Comparison of ENCODE assay signal across 11 cellular contexts in genomic region chr17:78818932-78819331, GRCh38. TPM values are rescaled to one million over a fixed set of nuclear protein-coding genes. Genes with fewer than 3 reads are reported as not detected.
A peak's percentile ranks its signal among the peaks of the same experiment; 100 is the strongest.
DNase-seq lines count a peak whose midpoint lies in the region; ATAC-seq, FAIRE-seq and TF ChIP-seq lines count a peak whose summit lies in the region.
"Had no signal": no experiment of that assay in that cellular context is flagged by ENCODE, and none has a peak within 500 bp of the region (broad histone marks: within the 10 kb centered on the region; RNA-seq: fewer than 3 reads in every experiment).

No MANE protein-coding gene starts in this region.

- H3K36me3 Mint-ChIP-seq in activated T-helper 2 cell treated with anti-CD3 and anti-CD28 coated beads, Interferon-gamma antibody, Interleukin-2, Interleukin-4, amounts not matched to agents 10 μg/mL and 5 μg/mL and 100 μg/mL, durations not matched to agents 14 hours and 24 hours and 36 hours (ENCODE audit: low read depth), result peaks cover 91% of the 10 kb centered on the region

- no peak overlapping the region for H2AFZ ChIP-seq in HepG2 (ENCODE audit: low read length)

- no peaks in the 10 kb centered on the region for H3K79me2 ChIP-seq in HepG2 (ENCODE audit: insufficient read depth, low read length)

- H3K4me2 ChIP-seq in HepG2 (ENCODE audit: low read depth, low read length), result no peak overlapping the region

- H3K36me3 ChIP-seq in right lobe of liver (peaks cover 3 to 83% (median 38%) of the 10 kb centered on the region in 4 donors), HepG2 (replicated peaks in 1 of 2; ENCODE audit: control insufficient read depth in 1 of 2, insufficient read depth in 2 of 2, low read length in 2 of 2) (peaks cover 64 to 92% of the 10 kb centered on the region in 2 experiments), left lung (peaks cover 0 to 100% of the 10 kb centered on the region in 2 donors), upper lobe of left lung (peaks cover 41 to 99% (median 87%) of the 10 kb centered on the region in 4 donors)

- no peaks in the 10 kb centered on the region for H3K27me3 ChIP-seq in right lobe of liver
- no peaks in the 10 kb centered on the region for H3K27me3 ChIP-seq in HepG2 (ENCODE audit: control insufficient read depth in 1 of 2, insufficient read depth in 2 of 2, low read length in 2 of 2)
- no peaks in the 10 kb centered on the region for H3K27me3 ChIP-seq in left lung
- no peaks in the 10 kb centered on the region for H3K27me3 ChIP-seq in upper lobe of left lung
- H3K27me3 ChIP-seq: testis had no signal

- peak in 1 of 3 donors; percentile 47 for DNase-seq in right lobe of liver
- no peak for DNase-seq in HepG2 (ENCODE audit: low spot score)
- DNase-seq in activated T-helper 2 cell treated with anti-CD3 and anti-CD28 coated beads, Interferon-gamma antibody, Interleukin-2, Interleukin-4, amounts not matched to agents 10 μg/mL and 5 μg/mL and 100 μg/mL, durations not matched to agents 14 hours and 24 hours and 36 hours (ENCODE audit: low spot score), result peak; percentile 65
- no peak for DNase-seq in left lung
- DNase-seq in upper lobe of left lung, result peak in 1 of 2 donors; percentile 32
- DNase-seq in GM12892 (ENCODE audit: insufficient read length), result no peak
- DNase-seq in HuH-7 (ENCODE audit: low spot score), result no peak
- DNase-seq in activated CD8-positive, alpha-beta memory T cell treated with anti-CD3 and anti-CD28 coated beads, Interleukin-2, amount 50 U/mL, for 4 hours, result no peak
- DNase-seq: NCI-H2227 treated with DMSO at 0.1 percent for 48 hours, testis had no signal

- no peaks in the 10 kb centered on the region for H3K9me3 Mint-ChIP-seq in activated T-helper 2 cell treated with anti-CD3 and anti-CD28 coated beads, Interferon-gamma antibody, Interleukin-2, Interleukin-4, amounts not matched to agents 10 μg/mL and 5 μg/mL and 100 μg/mL, durations not matched to agents 14 hours and 24 hours and 36 hours

- no peak overlapping the region for H3K4me3 ChIP-seq in right lobe of liver
- H3K4me3 ChIP-seq in HepG2 (replicated peaks in 1 of 3; ENCODE audit: insufficient read depth in 1 of 3, low read depth in 2 of 3, low read length in 3 of 3), result no peak overlapping the region
- no peak overlapping the region for H3K4me3 ChIP-seq in left lung
- H3K4me3 ChIP-seq in upper lobe of left lung, result no peak overlapping the region
- H3K4me3 ChIP-seq: testis had no signal

- no peak for TF ChIP-seq CTCF in right lobe of liver (IDR thresholded peaks at IDR 0.05)
- no peak for TF ChIP-seq CTCF in HepG2 (CRISPR knock-in tag; IDR thresholded peaks at IDR 0.05)
- TF ChIP-seq CTCF in left lung (IDR thresholded peaks at IDR 0.05), result no peak
- no peak for TF ChIP-seq CTCF in upper lobe of left lung (IDR thresholded peaks at IDR 0.05)

- H3K4me1 ChIP-seq in right lobe of liver (no peaks in the 10 kb centered on the region), HepG2 (ENCODE audit: insufficient read depth, low read length) (0 out of 2 replicates have a peak, but pooled peaks cover 5% of the 10 kb centered on the region), left lung (peaks cover 0 to 13% of the 10 kb centered on the region in 2 donors), upper lobe of left lung (peaks cover 5 to 20% (median 15%) of the 10 kb centered on the region in 4 donors)
- H3K4me1 ChIP-seq: testis had no signal

- TF ChIP-seq EP300 in HepG2 (IDR thresholded peaks at IDR 0.05; ENCODE audit: low read depth in 2 of 2, low read length in 2 of 2) (no peak), HepG2 (CRISPR knock-in tag; IDR thresholded peaks at IDR 0.05; ENCODE audit: borderline replicate concordance) (no peak), upper lobe of left lung (IDR thresholded peaks at IDR 0.05) (peak in 2 of 4 donors; percentile 32 to 34)

- in situ Hi-C loops in HepG2 (cut with HindIII; ENCODE audit: extremely low pct_ligation_motif_present, low pct_unique_long_range_greater_than_20kb), result no loop called here

- no peaks in the 10 kb centered on the region for H3K27me3 Mint-ChIP-seq in activated T-helper 2 cell treated with anti-CD3 and anti-CD28 coated beads, Interferon-gamma antibody, Interleukin-2, Interleukin-4, amounts not matched to agents 10 μg/mL and 5 μg/mL and 100 μg/mL, durations not matched to agents 14 hours and 24 hours and 36 hours (ENCODE audit: low read depth)

- H3K27ac ChIP-seq in right lobe of liver (peak overlapping the region in 1 of 3 donors; percentile 13), HepG2 (ENCODE audit: extremely low read length, insufficient read depth, low read length) (no peak overlapping the region), left lung (peak overlapping the region; percentile 37 to 59), upper lobe of left lung (peak overlapping the region in 3 of 4 donors; percentile 61 to 72 (median 69))
- H3K27ac ChIP-seq: testis had no signal

- no peak overlapping the region for H3K9ac ChIP-seq in HepG2 (ENCODE audit: insufficient read depth, low read depth, low read length)

- FAIRE-seq in HepG2 (lab: Jason Lieb, UNC), result no peak
- no peak for FAIRE-seq in GM12892 (lab: Jason Lieb, UNC)
- FAIRE-seq: TTC549 had no signal

- H3K9me3 ChIP-seq in right lobe of liver (no peaks in the 10 kb centered on the region), HepG2 (ENCODE audit: low read length) (no peaks in the 10 kb centered on the region), left lung (no peaks in the 10 kb centered on the region), upper lobe of left lung (no peaks in the 10 kb centered on the region)
- H3K9me3 ChIP-seq: testis had no signal

- intact Hi-C loops in right lobe of liver (cut with DNase I) (no loop called here), HepG2 (cut with micrococcal nuclease; ENCODE audit: unreplicated experiment) (no loop called here), left lung (cut with DNase I) (no loop called here)
- intact Hi-C loops in activated T-helper 2 cell treated with anti-CD3 and anti-CD28 coated beads, Interferon-gamma antibody, Interleukin-2, Interleukin-4, amounts not matched to agents 10 μg/mL and 5 μg/mL and 100 μg/mL, durations not matched to agents 14 hours and 24 hours and 36 hours (cut with micrococcal nuclease), result loop anchor here (1.0 to 5.0 kb wide), 6 partner anchors 21 to 437 kb away; partner anchors contain the start of gene USP36

- WGBS in right lobe of liver (ENCODE audit: insufficient coverage, low coverage, low lambda C conversion rate, missing lambda C conversion rate), result 40% methylated on average over 6 of the region's 6 CpGs
- 96% methylated on average over 6 of the region's 6 CpGs for WGBS in HepG2 (ENCODE audit: low lambda C conversion rate)
- 31 to 37% methylated on average over 6 of the region's 6 CpGs for WGBS in upper lobe of left lung, 2 donors

- H4K20me1 ChIP-seq in HepG2 (ENCODE audit: insufficient read depth, low read length), result peaks cover 5% of the 10 kb centered on the region; the same call in 1 of the 2 replicates

- TF ChIP-seq POLR2A in right lobe of liver (IDR thresholded peaks at IDR 0.05) (peak; percentile 22), HepG2 (IDR thresholded peaks at IDR 0.05; ENCODE audit: insufficient read depth in 1 of 2, low read depth in 2 of 2, low read length in 2 of 2) (no peak), upper lobe of left lung (IDR thresholded peaks at IDR 0.05) (no peak), GM12892 (IDR thresholded peaks at IDR 0.05; ENCODE audit: low read depth, low read length) (no peak)

- ATAC-seq in right lobe of liver (peak; percentile 60 to 69 (median 66)), HepG2 (no peak), left lung (peak; percentile 34), upper lobe of left lung (ENCODE audit: low FRiP score in 2 of 2) (no peak)

- H3K4me3 Mint-ChIP-seq in activated T-helper 2 cell treated with anti-CD3 and anti-CD28 coated beads, Interferon-gamma antibody, Interleukin-2, Interleukin-4, amounts not matched to agents 10 μg/mL and 5 μg/mL and 100 μg/mL, durations not matched to agents 14 hours and 24 hours and 36 hours (ENCODE audit: low read depth), result peak overlapping the region; percentile 68

- no TSS peak for BruUV-seq in HepG2 (replicated peaks; lab: Mats Ljungman, UMichigan)

- peaks cover 54% of the 10 kb centered on the region for H3K4me1 Mint-ChIP-seq in activated T-helper 2 cell treated with anti-CD3 and anti-CD28 coated beads, Interferon-gamma antibody, Interleukin-2, Interleukin-4, amounts not matched to agents 10 μg/mL and 5 μg/mL and 100 μg/mL, durations not matched to agents 14 hours and 24 hours and 36 hours (ENCODE audit: low read depth)

- H3K27ac Mint-ChIP-seq in activated T-helper 2 cell treated with anti-CD3 and anti-CD28 coated beads, Interferon-gamma antibody, Interleukin-2, Interleukin-4, amounts not matched to agents 10 μg/mL and 5 μg/mL and 100 μg/mL, durations not matched to agents 14 hours and 24 hours and 36 hours, result peak overlapping the region; percentile 94

- CTCF ChIA-PET in HepG2 (lab: Yijun Ruan, JAX; ENCODE audit: low intra/inter-chr PET ratio, low total read pairs), result no interaction called here

- POLR2A ChIA-PET in HepG2 (lab: Yijun Ruan, JAX), result interaction anchor here (2.0 kb wide), 1 partner anchor 13 kb away, joined by 4 read pairs; no protein-coding TSS in a partner anchor

- TF ChIP-seq RAD21 in HepG2 (CRISPR knock-in tag; IDR thresholded peaks at IDR 0.05), result no peak

RNA-seq across cellular contexts. Expression of gene USP36, which starts 21.7 kb away (rescaled TPM):
- total RNA-seq in right lobe of liver (10 to 100 TPM; 12.7 to 27.8 (median 18.7) TPM), HepG2 (2016; rRNA removed; fragmentation: Illumina TruSeq; extraction: Trizol) (29.6 and 30.7 TPM in 2 replicates), left lung (10 to 100 TPM; 29.2 to 44.2 TPM), upper lobe of left lung (10 to 100 TPM; 31.1 to 76.5 (median 55.4) TPM)
- total RNA-seq in HepG2 (2016; cell fraction: cytosol; rRNA removed; fragmentation: Illumina TruSeq; extraction: Trizol; ENCODE audit: low read depth), result 17.6 and 21.4 TPM in 2 replicates
- total RNA-seq in HepG2 (2016; cell fraction: insoluble cytoplasmic fraction; rRNA removed; fragmentation: Illumina TruSeq; extraction: Trizol), result 29.5 and 30.6 TPM in 2 replicates
- 23.9 and 28.0 TPM in 2 replicates for total RNA-seq in HepG2 (2016; cell fraction: membrane; rRNA removed; fragmentation: Illumina TruSeq; extraction: Trizol)
- total RNA-seq in HepG2 (2016; cell fraction: nucleus; rRNA removed; fragmentation: Illumina TruSeq; extraction: Trizol), result 45.6 and 50.9 TPM in 2 replicates
- polyA plus RNA-seq in HepG2 (2011; rRNA removed), result 45.9 and 49.4 TPM in 2 replicates
- polyA plus RNA-seq in HepG2 (2011; cell fraction: cytosol; rRNA removed), result 22.4 and 27.2 TPM in 2 replicates
- polyA plus RNA-seq in HepG2 (2011; cell fraction: nucleus; rRNA removed), result 148 and 160 TPM in 2 replicates
- polyA plus RNA-seq in HepG2 (2012), result 49.1 and 55.7 TPM in 2 replicates
- polyA plus RNA-seq in HepG2 (2016; cell fraction: cytosol; fragmentation: Illumina TruSeq; extraction: Trizol; ENCODE audit: low read depth), result 1.6 and 2.3 TPM in 2 replicates
- polyA plus RNA-seq in HepG2 (2016; cell fraction: insoluble cytoplasmic fraction; fragmentation: Illumina TruSeq; extraction: Trizol; ENCODE audit: low read depth), result 22.1 and 28.5 TPM in 2 replicates
- polyA plus RNA-seq in HepG2 (2016; cell fraction: membrane; fragmentation: Illumina TruSeq; extraction: Trizol; ENCODE audit: low read depth), result 6.8 and 7.2 TPM in 2 replicates
- 90.2 and 93.2 TPM in 2 replicates for polyA plus RNA-seq in HepG2 (2016; cell fraction: nucleus; fragmentation: Illumina TruSeq; extraction: Trizol; ENCODE audit: insufficient read depth, low read depth)
- 82.7 and 86.0 TPM in 2 replicates for polyA minus RNA-seq in HepG2 (2011; rRNA and poly(A)+ RNA removed; ENCODE audit: low replicate concordance)
- 18.0 and 21.4 TPM in 2 replicates for polyA minus RNA-seq in HepG2 (2011; cell fraction: cytosol; rRNA and poly(A)+ RNA removed)
- 71.6 and 79.7 TPM in 2 replicates for polyA minus RNA-seq in HepG2 (2011; cell fraction: nucleus; rRNA and poly(A)+ RNA removed)
- total RNA-seq in activated T-helper 2 cell treated with anti-CD3 and anti-CD28 coated beads, Interferon-gamma antibody, Interleukin-2, Interleukin-4, amounts not matched to agents 10 μg/mL and 5 μg/mL and 100 μg/mL, durations not matched to agents 14 hours and 24 hours and 36 hours, result 103 and 105 TPM in 2 replicates
- polyA plus RNA-seq in GM12892 (2012; ENCODE audit: missing spikeins), result 38.1 TPM

RNA-seq across cellular contexts. Expression of gene CYTH1, which starts 36.9 kb away (rescaled TPM):
- total RNA-seq in right lobe of liver (10 to 100 TPM; 14.8 to 46.2 (median 28.8) TPM), HepG2 (2016; rRNA removed; fragmentation: Illumina TruSeq; extraction: Trizol) (20.1 and 21.3 TPM in 2 replicates), left lung (10 to 100 TPM; 65.1 to 96.1 TPM), upper lobe of left lung (100 to 1,000 TPM; 113 to 295 (median 121) TPM)
- total RNA-seq in HepG2 (2016; cell fraction: cytosol; rRNA removed; fragmentation: Illumina TruSeq; extraction: Trizol; ENCODE audit: low read depth), result 4.6 and 4.8 TPM in 2 replicates
- 20.2 and 20.6 TPM in 2 replicates for total RNA-seq in HepG2 (2016; cell fraction: insoluble cytoplasmic fraction; rRNA removed; fragmentation: Illumina TruSeq; extraction: Trizol)
- 12.9 and 13.2 TPM in 2 replicates for total RNA-seq in HepG2 (2016; cell fraction: membrane; rRNA removed; fragmentation: Illumina TruSeq; extraction: Trizol)
- 21.3 and 24.7 TPM in 2 replicates for total RNA-seq in HepG2 (2016; cell fraction: nucleus; rRNA removed; fragmentation: Illumina TruSeq; extraction: Trizol)
- 48.9 and 66.5 TPM in 2 replicates for polyA plus RNA-seq in HepG2 (2011; rRNA removed)
- polyA plus RNA-seq in HepG2 (2011; cell fraction: cytosol; rRNA removed), result 36.2 and 36.3 TPM in 2 replicates
- polyA plus RNA-seq in HepG2 (2011; cell fraction: nucleus; rRNA removed), result 233 and 263 TPM in 2 replicates
- polyA plus RNA-seq in HepG2 (2012), result 33.2 and 38.1 TPM in 2 replicates
- polyA plus RNA-seq in HepG2 (2016; cell fraction: cytosol; fragmentation: Illumina TruSeq; extraction: Trizol; ENCODE audit: low read depth), result 2.0 TPM in 2 replicates
- polyA plus RNA-seq in HepG2 (2016; cell fraction: insoluble cytoplasmic fraction; fragmentation: Illumina TruSeq; extraction: Trizol; ENCODE audit: low read depth), result 22.9 and 27.1 TPM in 2 replicates
- 7.5 and 8.2 TPM in 2 replicates for polyA plus RNA-seq in HepG2 (2016; cell fraction: membrane; fragmentation: Illumina TruSeq; extraction: Trizol; ENCODE audit: low read depth)
- polyA plus RNA-seq in HepG2 (2016; cell fraction: nucleus; fragmentation: Illumina TruSeq; extraction: Trizol; ENCODE audit: insufficient read depth, low read depth), result 48.3 and 49.0 TPM in 2 replicates
- polyA minus RNA-seq in HepG2 (2011; rRNA and poly(A)+ RNA removed; ENCODE audit: low replicate concordance), result 20.1 and 43.0 TPM in 2 replicates
- polyA minus RNA-seq in HepG2 (2011; cell fraction: cytosol; rRNA and poly(A)+ RNA removed), result 16.4 and 17.8 TPM in 2 replicates
- 66.4 and 72.6 TPM in 2 replicates for polyA minus RNA-seq in HepG2 (2011; cell fraction: nucleus; rRNA and poly(A)+ RNA removed)
- 83.5 and 95.7 TPM in 2 replicates for total RNA-seq in activated T-helper 2 cell treated with anti-CD3 and anti-CD28 coated beads, Interferon-gamma antibody, Interleukin-2, Interleukin-4, amounts not matched to agents 10 μg/mL and 5 μg/mL and 100 μg/mL, durations not matched to agents 14 hours and 24 hours and 36 hours
- polyA plus RNA-seq in GM12892 (2012; ENCODE audit: missing spikeins), result 182 TPM

Comparison
In these comparisons a context has a peak if more than half of its experiments do, and no peak if none do; other contexts are left out.
1. ATAC-seq: peak in right lobe of liver (4 of 4) and left lung (single experiment); none in HepG2 (single experiment) and upper lobe of left lung (0 of 2).